8 cellular contexts compared by ENCODE assay signal in the genomic region with DNA sequence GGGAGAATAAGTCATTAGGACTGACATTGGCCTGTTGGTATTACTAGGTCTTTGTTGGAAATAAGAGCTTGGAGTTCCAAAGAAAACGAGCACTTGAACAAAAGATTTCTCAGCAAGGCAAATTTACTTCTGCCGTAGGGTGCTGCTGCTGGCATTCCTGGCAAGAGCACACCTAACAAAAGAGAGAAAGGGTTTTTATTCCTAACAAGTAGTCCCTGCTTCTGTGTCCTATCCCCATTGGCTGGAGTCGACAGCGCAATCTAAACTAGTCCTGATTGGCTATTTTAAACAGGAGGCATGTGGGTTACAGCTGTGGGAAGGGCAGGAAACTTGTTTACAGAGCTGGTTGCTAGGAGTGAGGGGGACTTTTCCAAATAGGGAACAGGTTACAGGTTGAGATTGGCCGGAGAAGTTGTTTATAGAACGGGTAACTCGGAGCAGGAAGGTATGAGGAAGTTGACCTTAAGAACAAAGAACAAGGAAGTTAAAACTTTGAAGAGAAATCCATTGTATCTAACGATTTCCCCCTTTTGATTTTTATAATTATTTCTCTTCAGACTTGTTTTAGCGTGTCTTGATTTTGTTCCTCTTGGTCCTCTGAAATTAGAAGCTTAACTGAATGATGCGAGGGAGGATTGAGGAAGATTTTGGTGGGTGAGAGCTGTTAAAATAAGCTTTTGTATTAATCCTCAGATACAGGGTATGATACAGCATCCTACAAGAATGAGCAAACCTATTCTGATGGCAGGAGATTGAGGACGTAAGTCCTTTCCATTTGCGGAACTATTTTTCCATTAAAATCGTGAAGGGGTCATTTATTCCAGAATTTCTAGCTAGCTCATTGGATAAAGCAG. TPM values are rescaled to one million over a fixed set of nuclear protein-coding genes. Genes with fewer than 3 reads are reported as not detected.
A peak's percentile ranks its signal among the peaks of the same experiment; 100 is the strongest.
DNase-seq lines count a peak whose midpoint lies in the region; ATAC-seq and TF ChIP-seq lines count a peak whose summit lies in the region.

No MANE protein-coding gene starts in this region.

- ATAC-seq in HG02852 (IDR thresholded peaks at IDR 0.05; ENCODE audit: unreplicated experiment) = no peak

- peaks cover 87% of the 10 kb centered on the region for H3K36me3 Mint-ChIP-seq in brain

- no peak for TF ChIP-seq CTCF in brain (conservative IDR thresholded peaks at IDR 0.05)

- H3K4me1 ChIP-seq in mucosa of stomach (ENCODE audit: control insufficient read depth, insufficient read depth, low read length) = peaks cover 11% of the 10 kb centered on the region

- H3K9me3 ChIP-seq in MG63 = 0 out of 2 replicates have a peak, but pooled peaks cover 3% of the 10 kb centered on the region
- H3K9me3 ChIP-seq in mucosa of stomach (ENCODE audit: control insufficient read depth, low read length) = peaks cover 51% of the 10 kb centered on the region

- DNase-seq in DMS 273 treated with DMSO at 0.1 percent for 48 hours (lab: John Stamatoyannopoulos, UW) (peak; percentile 47), MG63 (peak; percentile 58), NCI-H748 treated with DMSO at 0.1 percent for 48 hours (lab: John Stamatoyannopoulos, UW) (no peak), SHP77 treated with DMSO at 0.1 percent for 48 hours (lab: John Stamatoyannopoulos, UW) (no peak), glomerular visceral epithelial cell (ENCODE audit: extremely low spot score) (no peak)

- peak overlapping the region in 4 of 5 experiments; percentile 27 to 98 (median 74) for H3K27ac Mint-ChIP-seq in brain

- H3K4me3 ChIP-seq in MG63 = peak overlapping the region; percentile 98
- H3K4me3 ChIP-seq in mucosa of stomach (ENCODE audit: low read length) = peak overlapping the region; percentile 3

- no peak overlapping the region for H3K9ac ChIP-seq in mucosa of stomach (ENCODE audit: low read length)

- peaks cover 81% of the 10 kb centered on the region for H3K36me3 ChIP-seq in MG63
- peaks cover 45% of the 10 kb centered on the region for H3K36me3 ChIP-seq in mucosa of stomach (ENCODE audit: control insufficient read depth, insufficient read depth, low read length)

- peak overlapping the region; percentile 96 to 98 (median 96) for H3K4me3 Mint-ChIP-seq in brain

- peaks cover 77 to 89% (median 79%) of the 10 kb centered on the region in 5 experiments for H3K9me3 Mint-ChIP-seq in brain

- H3K4me1 Mint-ChIP-seq in brain = peaks cover 92% of the 10 kb centered on the region

- H3K27me3 ChIP-seq in MG63 (no peaks in the 10 kb centered on the region; the same call in 1 of the 2 replicates), mucosa of stomach (ENCODE audit: control insufficient read depth, insufficient read depth, low read length) (no peaks in the 10 kb centered on the region)

- H3K27me3 Mint-ChIP-seq in brain = peaks cover 29% of the 10 kb centered on the region

RNA-seq across cellular contexts. Expression of a gene that starts 3.4 kb away (rescaled TPM):
- 29.6 and 34.3 TPM in 2 replicates for total RNA-seq in MG63 (2014; rRNA removed; shearing (Covaris generic); ENCODE audit: low replicate concordance)
- 23.5 TPM for polyA plus RNA-seq in brain (ENCODE audit: insufficient read depth, low read depth, low replicate concordance)

Comparison
In these comparisons a context has a peak if more than half of its experiments do, and no peak if none do; other contexts are left out.
1. DNase-seq: peak in DMS 273 treated with DMSO at 0.1 percent for 48 hours (single experiment) and MG63 (single experiment); none in NCI-H748 treated with DMSO at 0.1 percent for 48 hours (single experiment), SHP77 treated with DMSO at 0.1 percent for 48 hours (single experiment) and glomerular visceral epithelial cell (single experiment).